In genomic region chr17:17843096-17843495, GRCh38 we compare ENCODE assay signal across 20 cellular contexts. TPM values are rescaled to one million over a fixed set of nuclear protein-coding genes. Genes with fewer than 3 reads are reported as not detected.
DNase-seq lines count a peak whose midpoint lies in the region; ATAC-seq and TF ChIP-seq lines count a peak whose summit lies in the region.
"Had no signal": no experiment of that assay in that cellular context is flagged by ENCODE, and none has a peak within 500 bp of the region (broad histone marks: within the 10 kb centered on the region; RNA-seq: fewer than 3 reads in every experiment).

No MANE protein-coding gene starts in this region.

- TF ChIP-seq RAD21 in SK-N-SH (IDR thresholded peaks at IDR 0.05; ENCODE audit: low read length) = no peak

- ATAC-seq in naive thymus-derived CD4-positive, alpha-beta T cell = no peak
- ATAC-seq in HG03280 (IDR thresholded peaks at IDR 0.05; ENCODE audit: unreplicated experiment) = no peak
- ATAC-seq: gastroesophageal sphincter, GM23338, right cardiac atrium had no signal

- peaks cover 12 to 29% of the 10 kb centered on the region in 2 donors for H3K4me1 ChIP-seq in naive thymus-derived CD4-positive, alpha-beta T cell (ENCODE audit: control insufficient read depth in 2 of 2, insufficient read depth in 2 of 2, low read length in 2 of 2)
- H3K4me1 ChIP-seq in tibial artery (peaks cover 0 to 61% (median 46%) of the 10 kb centered on the region in 4 donors), sigmoid colon (peaks cover 0 to 41% (median 28%) of the 10 kb centered on the region in 4 donors), SK-N-SH (ENCODE audit: control insufficient read depth in 1 of 2, insufficient read depth in 2 of 2, low read depth in 1 of 2, low read length in 1 of 2) (peaks cover 12 to 86% of the 10 kb centered on the region in 2 experiments; a peak in 3 of 4 replicates)

- H3K27ac ChIP-seq in dorsolateral prefrontal cortex = peak overlapping the region in 48 of 59 donors; percentile 1 to 100 (median 100)
- no peak overlapping the region for H3K27ac ChIP-seq in naive thymus-derived CD4-positive, alpha-beta T cell (ENCODE audit: low read depth, low read length)
- peak overlapping the region; percentile 96 to 100 for H3K27ac ChIP-seq in tibial artery
- no peak overlapping the region for H3K27ac ChIP-seq in sigmoid colon
- H3K27ac ChIP-seq in SK-N-SH (ENCODE audit: low read depth in 2 of 2, low read length in 1 of 2) = no peak overlapping the region; a peak in 1 of 4 replicates

- H3K9me3 Mint-ChIP-seq in activated naive CD4-positive, alpha-beta T cell treated with anti-CD3 and anti-CD28 coated beads, Interleukin-2, amount 10 ng/mL, durations not matched to agents 7 days and 5 days = no peaks in the 10 kb centered on the region
- H3K9me3 Mint-ChIP-seq in naive thymus-derived CD4-positive, alpha-beta T cell = no peaks in the 10 kb centered on the region
- H3K9me3 Mint-ChIP-seq: activated CD4-positive, alpha-beta memory T cell treated with anti-CD3 and anti-CD28 coated beads for 36 hours; GM23338 had no signal

- H3K79me2 ChIP-seq in SK-N-SH (ENCODE audit: insufficient read depth) = no peaks in the 10 kb centered on the region

- intact Hi-C loops in dorsolateral prefrontal cortex (cut with DNase I) (loop anchor here in 1 of 2 donors (5.0 kb wide), 1 partner anchor 161 kb away; the partner anchor contains the start of gene RAI1), tibial artery (cut with DNase I; ENCODE audit: low total_unique reads) (no loop called here), sigmoid colon (cut with DNase I) (no loop called here)
- intact Hi-C loops in naive thymus-derived CD4-positive, alpha-beta T cell (cut with micrococcal nuclease) = loop anchor here in 1 of 2 donors (5.0 kb wide), 1 partner anchor 251 kb away; the partner anchor contains the start of gene PEMT

- no peaks in the 10 kb centered on the region for H3K9me2 ChIP-seq in SK-N-SH

- H3K9ac ChIP-seq in SK-N-SH = no peak overlapping the region

- no peak for DNase-seq in activated naive CD4-positive, alpha-beta T cell treated with anti-CD3 and anti-CD28 coated beads, Interleukin-2, amount 10 ng/mL, durations not matched to agents 7 days and 5 days
- no peak for DNase-seq in activated naive CD4-positive, alpha-beta T cell treated with anti-CD3 and anti-CD28 coated beads, Interleukin-2, amount 50 U/mL, for 16 hours
- no peak for DNase-seq in dorsolateral prefrontal cortex
- DNase-seq in naive thymus-derived CD4-positive, alpha-beta T cell = no peak
- no peak for DNase-seq in tibial artery
- DNase-seq in sigmoid colon = no peak
- DNase-seq in SK-N-SH = no peak
- DNase-seq: activated CD4-positive, alpha-beta memory T cell treated with anti-CD3 and anti-CD28 coated beads for 36 hours; activated naive CD4-positive, alpha-beta T cell; activated T-cell treated with anti-CD3 and anti-CD28 coated beads, Interleukin-2, amount 50 U/mL, for 1 hour; Kasumi-1; NCI-H1092 treated with DMSO at 0.1 percent for 48 hours; NCI-H2081; occipital lobe; stimulated activated naive CD4-positive, alpha-beta T cell had no signal

- H3K9me3 ChIP-seq in naive thymus-derived CD4-positive, alpha-beta T cell (ENCODE audit: control insufficient read depth in 2 of 3, low read length in 3 of 3) = no peaks in the 10 kb centered on the region
- H3K9me3 ChIP-seq in tibial artery (no peaks in the 10 kb centered on the region), sigmoid colon (no peaks in the 10 kb centered on the region), SK-N-SH (no peaks in the 10 kb centered on the region)
- H3K9me3 ChIP-seq: BLaER1, gastroesophageal sphincter had no signal

- CTCF ChIA-PET in activated naive CD4-positive, alpha-beta T cell treated with anti-CD3 and anti-CD28 coated beads, Interleukin-2, amount 10 ng/mL, durations not matched to agents 7 days and 5 days (lab: Charles Lee) = no interaction called here
- CTCF ChIA-PET in naive thymus-derived CD4-positive, alpha-beta T cell (lab: Charles Lee) = no interaction called here
- CTCF ChIA-PET in SK-N-SH (lab: Yijun Ruan, JAX) = interaction anchor here (1.4 to 8.1 kb wide), 2 partner anchors 18 to 55 kb away, joined by 4 to 48 read pairs; no protein-coding TSS in a partner anchor

- TF ChIP-seq EP300 in sigmoid colon (IDR thresholded peaks at IDR 0.05) (no peak), SK-N-SH (IDR thresholded peaks at IDR 0.05; ENCODE audit: borderline replicate concordance in 1 of 2, low read depth in 1 of 2, low read length in 1 of 2) (no peak)

- POLR2A ChIA-PET in naive thymus-derived CD4-positive, alpha-beta T cell (lab: Charles Lee) = interaction anchor here (0.6 kb wide), 1 partner anchor 531 kb away, joined by 6 read pairs; no protein-coding TSS in a partner anchor
- POLR2A ChIA-PET in SK-N-SH (lab: Yijun Ruan, JAX) = no interaction called here

- H3K4me3 Mint-ChIP-seq in activated naive CD4-positive, alpha-beta T cell treated with anti-CD3 and anti-CD28 coated beads, Interleukin-2, amount 10 ng/mL, durations not matched to agents 7 days and 5 days = no peak overlapping the region
- no peak overlapping the region for H3K4me3 Mint-ChIP-seq in naive thymus-derived CD4-positive, alpha-beta T cell
- H3K4me3 Mint-ChIP-seq: activated CD4-positive, alpha-beta memory T cell treated with anti-CD3 and anti-CD28 coated beads for 36 hours; GM23338 had no signal

- peaks cover 0 to 13% (median 0%) of the 10 kb centered on the region in 3 experiments for H3K36me3 ChIP-seq in naive thymus-derived CD4-positive, alpha-beta T cell (ENCODE audit: control insufficient read depth in 2 of 3, insufficient read depth in 3 of 3, low read length in 3 of 3)
- H3K36me3 ChIP-seq in tibial artery (peaks cover 0 to 24% (median 18%) of the 10 kb centered on the region in 3 donors), sigmoid colon (peaks cover 0 to 18% (median 11%) of the 10 kb centered on the region in 4 donors), SK-N-SH (replicated peaks in 1 of 2; ENCODE audit: control insufficient read depth in 1 of 2, insufficient read depth in 2 of 2, low read length in 1 of 2) (peaks cover 0 to 16% of the 10 kb centered on the region in 2 experiments)
- H3K36me3 ChIP-seq: BLaER1 had no signal

- H3K27ac Mint-ChIP-seq in activated naive CD4-positive, alpha-beta T cell treated with anti-CD3 and anti-CD28 coated beads, Interleukin-2, amount 10 ng/mL, durations not matched to agents 7 days and 5 days = peak overlapping the region; percentile 14
- peak overlapping the region in 6 of 9 donors; percentile 14 to 83 (median 60) for H3K27ac Mint-ChIP-seq in naive thymus-derived CD4-positive, alpha-beta T cell
- H3K27ac Mint-ChIP-seq: activated CD4-positive, alpha-beta memory T cell treated with anti-CD3 and anti-CD28 coated beads for 36 hours had no signal

- peaks cover 10% of the 10 kb centered on the region for H3F3A ChIP-seq in SK-N-SH (replicated peaks; ENCODE audit: insufficient read depth)

- peaks cover 12% of the 10 kb centered on the region for H3K36me3 Mint-ChIP-seq in activated naive CD4-positive, alpha-beta T cell treated with anti-CD3 and anti-CD28 coated beads, Interleukin-2, amount 10 ng/mL, durations not matched to agents 7 days and 5 days
- peaks cover 0 to under 1% (median 0%) of the 10 kb centered on the region in 5 donors for H3K36me3 Mint-ChIP-seq in naive thymus-derived CD4-positive, alpha-beta T cell
- H3K36me3 Mint-ChIP-seq: activated CD4-positive, alpha-beta memory T cell treated with anti-CD3 and anti-CD28 coated beads for 36 hours had no signal

- no peak overlapping the region for H3K4me2 ChIP-seq in SK-N-SH
- H3K4me2 ChIP-seq: BLaER1, GM23338 had no signal

- no peaks in the 10 kb centered on the region for H4K20me1 ChIP-seq in SK-N-SH (ENCODE audit: insufficient read depth)
- H4K20me1 ChIP-seq: BLaER1 had no signal

- H2AFZ ChIP-seq in SK-N-SH (ENCODE audit: low read depth) = no peak overlapping the region
- H2AFZ ChIP-seq: GM23338 had no signal

- TF ChIP-seq POLR2A in sigmoid colon (IDR thresholded peaks at IDR 0.05) = no peak

- no peak for TF ChIP-seq CTCF in dorsolateral prefrontal cortex (IDR thresholded peaks at IDR 0.05 in 54 of 56, conservative IDR thresholded peaks at IDR 0.05 in 2 of 56; ENCODE audit: low read depth in 1 of 56, partially characterized antibody in 56 of 56)
- no peak for TF ChIP-seq CTCF in tibial artery (IDR thresholded peaks at IDR 0.05)
- TF ChIP-seq CTCF in sigmoid colon (IDR thresholded peaks at IDR 0.05) = no peak
- no peak for TF ChIP-seq CTCF in SK-N-SH (IDR thresholded peaks at IDR 0.05)

- H3K4me1 Mint-ChIP-seq in activated naive CD4-positive, alpha-beta T cell treated with anti-CD3 and anti-CD28 coated beads, Interleukin-2, amount 10 ng/mL, durations not matched to agents 7 days and 5 days = peaks cover 53% of the 10 kb centered on the region
- H3K4me1 Mint-ChIP-seq in naive thymus-derived CD4-positive, alpha-beta T cell = peaks cover 11 to 45% (median 42%) of the 10 kb centered on the region in 7 donors

- H3K27me3 ChIP-seq in dorsolateral prefrontal cortex = no peaks in the 10 kb centered on the region
- no peaks in the 10 kb centered on the region for H3K27me3 ChIP-seq in naive thymus-derived CD4-positive, alpha-beta T cell (ENCODE audit: control insufficient read depth in 2 of 2, insufficient read depth in 2 of 2, low read length in 2 of 2)
- no peaks in the 10 kb centered on the region for H3K27me3 ChIP-seq in tibial artery
- H3K27me3 ChIP-seq in sigmoid colon = no peaks in the 10 kb centered on the region
- H3K27me3 ChIP-seq in SK-N-SH (ENCODE audit: insufficient read depth) = no peaks in the 10 kb centered on the region
- H3K27me3 ChIP-seq: BLaER1, gastroesophageal sphincter had no signal

- 83 to 87% methylated on average over 4 of the region's 4 CpGs for WGBS in sigmoid colon, 2 donors
- 97% methylated on average over 3 of the region's 4 CpGs for WGBS in SK-N-SH (ENCODE audit: low lambda C conversion rate)

- H3K4me3 ChIP-seq in dorsolateral prefrontal cortex (no peak overlapping the region), tibial artery (no peak overlapping the region), sigmoid colon (no peak overlapping the region), SK-N-SH (ENCODE audit: low read depth in 2 of 2, low read length in 1 of 2) (no peak overlapping the region)
- H3K4me3 ChIP-seq in naive thymus-derived CD4-positive, alpha-beta T cell (ENCODE audit: low read length) = no peak overlapping the region
- H3K4me3 ChIP-seq: BLaER1, gastroesophageal sphincter, GM23338 had no signal

- no peaks in the 10 kb centered on the region for H3K27me3 Mint-ChIP-seq in activated naive CD4-positive, alpha-beta T cell treated with anti-CD3 and anti-CD28 coated beads, Interleukin-2, amount 10 ng/mL, durations not matched to agents 7 days and 5 days
- no peaks in the 10 kb centered on the region for H3K27me3 Mint-ChIP-seq in naive thymus-derived CD4-positive, alpha-beta T cell
- H3K27me3 Mint-ChIP-seq: activated CD4-positive, alpha-beta memory T cell treated with anti-CD3 and anti-CD28 coated beads for 36 hours had no signal

RNA-seq across cellular contexts. Expression of gene SREBF1, which starts 6.3 kb away (rescaled TPM):
- total RNA-seq in dorsolateral prefrontal cortex = 100 to 1,000 TPM in 84 of 120 experiments, 10 to 100 TPM in 36; 57.2 to 359 (median 120) TPM
- total RNA-seq in naive thymus-derived CD4-positive, alpha-beta T cell = 100 to 1,000 TPM in 3 of 5 experiments, 10 to 100 TPM in 2; 30.9 to 281 (median 159) TPM
- 10 to 100 TPM; 22.4 to 41.3 TPM for polyA plus RNA-seq in naive thymus-derived CD4-positive, alpha-beta T cell
- 10 to 100 TPM; 26.0 to 53.5 (median 43.5) TPM for total RNA-seq in sigmoid colon
- 100 to 1,000 TPM in 1 of 3 donors, 10 to 100 TPM in 2; 10.2 to 172 (median 14.3) TPM for polyA plus RNA-seq in sigmoid colon
- 15.9 and 20.4 TPM in 2 replicates for polyA plus RNA-seq in SK-N-SH (2012; rRNA removed)
- polyA plus RNA-seq in SK-N-SH (2012; cell fraction: cytosol; rRNA removed) = 5.3 and 8.6 TPM in 2 replicates
- polyA plus RNA-seq in SK-N-SH (2012; cell fraction: nucleus; rRNA removed) = 92.2 and 140 TPM in 2 replicates

Comparison
In these comparisons a context has a peak if more than half of its experiments do, and no peak if none do; other contexts are left out.
1. H3K27ac ChIP-seq: peak in dorsolateral prefrontal cortex (48 of 59) and tibial artery (2 of 2); none in naive thymus-derived CD4-positive, alpha-beta T cell (single experiment), sigmoid colon (0 of 4) and SK-N-SH (0 of 2).